1 cellular context compared by ENCODE assay signal in the genomic region with DNA sequence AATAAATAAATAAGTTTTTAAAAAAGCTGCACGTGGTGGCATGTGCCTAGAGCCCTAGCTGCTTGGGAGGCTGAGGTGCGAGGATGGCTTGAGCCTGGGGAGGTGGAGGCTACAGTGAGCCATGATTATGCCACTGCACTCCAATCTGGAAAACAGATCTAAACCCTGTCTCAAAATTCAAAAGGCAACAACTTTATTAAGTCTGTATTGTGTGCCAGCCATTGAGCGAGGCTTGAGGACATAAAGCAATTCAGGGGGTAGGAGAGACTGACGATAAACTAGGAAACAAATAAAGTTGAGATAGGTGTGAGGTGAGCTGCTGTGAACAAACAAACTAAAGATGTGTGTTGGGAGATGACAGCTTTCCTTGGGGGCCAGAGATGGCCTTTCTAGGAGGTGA.
TF ChIP-seq lines count a peak whose summit lies in the region.

No MANE protein-coding gene starts in this region.

TF ChIP-seq in K562, 482 proteins besides CTCF, POLR2A, EP300 and RAD21:
- TF ChIP-seq, protein P1, sequence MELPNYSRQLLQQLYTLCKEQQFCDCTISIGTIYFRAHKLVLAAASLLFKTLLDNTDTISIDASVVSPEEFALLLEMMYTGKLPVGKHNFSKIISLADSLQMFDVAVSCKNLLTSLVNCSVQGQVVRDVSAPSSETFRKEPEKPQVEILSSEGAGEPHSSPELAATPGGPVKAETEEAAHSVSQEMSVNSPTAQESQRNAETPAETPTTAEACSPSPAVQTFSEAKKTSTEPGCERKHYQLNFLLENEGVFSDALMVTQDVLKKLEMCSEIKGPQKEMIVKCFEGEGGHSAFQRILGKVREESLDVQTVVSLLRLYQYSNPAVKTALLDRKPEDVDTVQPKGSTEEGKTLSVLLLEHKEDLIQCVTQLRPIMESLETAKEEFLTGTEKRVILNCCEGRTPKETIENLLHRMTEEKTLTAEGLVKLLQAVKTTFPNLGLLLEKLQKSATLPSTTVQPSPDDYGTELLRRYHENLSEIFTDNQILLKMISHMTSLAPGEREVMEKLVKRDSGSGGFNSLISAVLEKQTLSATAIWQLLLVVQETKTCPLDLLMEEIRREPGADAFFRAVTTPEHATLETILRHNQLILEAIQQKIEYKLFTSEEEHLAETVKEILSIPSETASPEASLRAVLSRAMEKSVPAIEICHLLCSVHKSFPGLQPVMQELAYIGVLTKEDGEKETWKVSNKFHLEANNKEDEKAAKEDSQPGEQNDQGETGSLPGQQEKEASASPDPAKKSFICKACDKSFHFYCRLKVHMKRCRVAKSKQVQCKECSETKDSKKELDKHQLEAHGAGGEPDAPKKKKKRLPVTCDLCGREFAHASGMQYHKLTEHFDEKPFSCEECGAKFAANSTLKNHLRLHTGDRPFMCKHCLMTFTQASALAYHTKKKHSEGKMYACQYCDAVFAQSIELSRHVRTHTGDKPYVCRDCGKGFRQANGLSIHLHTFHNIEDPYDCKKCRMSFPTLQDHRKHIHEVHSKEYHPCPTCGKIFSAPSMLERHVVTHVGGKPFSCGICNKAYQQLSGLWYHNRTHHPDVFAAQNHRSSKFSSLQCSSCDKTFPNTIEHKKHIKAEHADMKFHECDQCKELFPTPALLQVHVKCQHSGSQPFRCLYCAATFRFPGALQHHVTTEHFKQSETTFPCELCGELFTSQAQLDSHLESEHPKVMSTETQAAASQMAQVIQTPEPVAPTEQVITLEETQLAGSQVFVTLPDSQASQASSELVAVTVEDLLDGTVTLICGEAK (IDR thresholded peaks at IDR 0.05): peak; percentile 94
- TF ChIP-seq, protein P1 (CRISPR knock-in tag; IDR thresholded peaks at IDR 0.05): peak; percentile 82
- TF ChIP-seq, protein P2, sequence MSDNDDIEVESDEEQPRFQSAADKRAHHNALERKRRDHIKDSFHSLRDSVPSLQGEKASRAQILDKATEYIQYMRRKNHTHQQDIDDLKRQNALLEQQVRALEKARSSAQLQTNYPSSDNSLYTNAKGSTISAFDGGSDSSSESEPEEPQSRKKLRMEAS (CRISPR knock-in tag; IDR thresholded peaks at IDR 0.05): peak; percentile 40; the same call in 1 of the 2 replicates
- TF ChIP-seq, protein P3, sequence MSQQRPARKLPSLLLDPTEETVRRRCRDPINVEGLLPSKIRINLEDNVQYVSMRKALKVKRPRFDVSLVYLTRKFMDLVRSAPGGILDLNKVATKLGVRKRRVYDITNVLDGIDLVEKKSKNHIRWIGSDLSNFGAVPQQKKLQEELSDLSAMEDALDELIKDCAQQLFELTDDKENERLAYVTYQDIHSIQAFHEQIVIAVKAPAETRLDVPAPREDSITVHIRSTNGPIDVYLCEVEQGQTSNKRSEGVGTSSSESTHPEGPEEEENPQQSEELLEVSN (IDR thresholded peaks at IDR 0.05; ENCODE audit: borderline replicate concordance in 1 of 2, extremely low read depth in 1 of 2, insufficient read depth in 1 of 2, insufficient read length in 1 of 2, low read depth in 1 of 2, low read length in 1 of 2, poor library complexity in 1 of 2, severe bottlenecking in 1 of 2): peak in 1 of 2 experiments; percentile 40
- TF ChIP-seq, protein P4, sequence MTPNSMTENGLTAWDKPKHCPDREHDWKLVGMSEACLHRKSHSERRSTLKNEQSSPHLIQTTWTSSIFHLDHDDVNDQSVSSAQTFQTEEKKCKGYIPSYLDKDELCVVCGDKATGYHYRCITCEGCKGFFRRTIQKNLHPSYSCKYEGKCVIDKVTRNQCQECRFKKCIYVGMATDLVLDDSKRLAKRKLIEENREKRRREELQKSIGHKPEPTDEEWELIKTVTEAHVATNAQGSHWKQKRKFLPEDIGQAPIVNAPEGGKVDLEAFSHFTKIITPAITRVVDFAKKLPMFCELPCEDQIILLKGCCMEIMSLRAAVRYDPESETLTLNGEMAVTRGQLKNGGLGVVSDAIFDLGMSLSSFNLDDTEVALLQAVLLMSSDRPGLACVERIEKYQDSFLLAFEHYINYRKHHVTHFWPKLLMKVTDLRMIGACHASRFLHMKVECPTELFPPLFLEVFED (CRISPR knock-in tag; conservative IDR thresholded peaks at IDR 0.05): no peak
